8 cellular contexts compared by ENCODE assay signal in genomic region chr6:27388293-27389197, GRCh38. TPM values are rescaled to one million over a fixed set of nuclear protein-coding genes. Genes with fewer than 3 reads are reported as not detected.
DNase-seq lines count a peak whose midpoint lies in the region; ATAC-seq and TF ChIP-seq lines count a peak whose summit lies in the region.

ZNF391 (plus strand) TSS chr6:27388759; CDS start chr6:27400371, 11,612 bp downstream.

- H3K4me1 ChIP-seq in gastroesophageal sphincter, result peaks cover 0 to 21% (median 3%) of the 10 kb centered on the region in 3 donors

- H3K27ac ChIP-seq in gastroesophageal sphincter, result peak within 1 kb of the TSS; percentile 0 to 83 (median 82)

- no peak for TF ChIP-seq EP300 in gastroesophageal sphincter (IDR thresholded peaks at IDR 0.05)

- 0 to 6% methylated on average over 7 to 13 of the region's 49 CpGs for WGBS in gastroesophageal sphincter (ENCODE audit: low coverage in 1 of 2), 2 donors

- in situ Hi-C loops in KBM-7 (cut with MboI; ENCODE audit: low pct_unique_long_range_greater_than_20kb, low sequenced_read_pairs), result no loop called here

- DNase-seq in Daoy (ENCODE audit: low read depth), result peak; percentile 89
- peak; percentile 90 for DNase-seq in KBM-7
- DNase-seq in SHP77 (lab: John Stamatoyannopoulos, UW), result peak; percentile 70 to 76
- DNase-seq in activated naive CD4-positive, alpha-beta T cell treated with Interleukin-2 at 50 U/mL for 16 hours, result peak; percentile 78
- peak; percentile 73 for DNase-seq in non-pigmented ciliary epithelial cell (ENCODE audit: low read depth)
- peak; percentile 86 for DNase-seq in superior temporal gyrus (ENCODE audit: extremely low spot score)

- ATAC-seq in GM21717 (IDR thresholded peaks at IDR 0.05; ENCODE audit: unreplicated experiment) (peak; percentile 83), gastroesophageal sphincter (peak; percentile 94)

- no peaks in the 10 kb centered on the region for H3K36me3 ChIP-seq in gastroesophageal sphincter

- no peaks in the 10 kb centered on the region for H3K9me3 ChIP-seq in gastroesophageal sphincter

- TF ChIP-seq POLR2A in gastroesophageal sphincter (IDR thresholded peaks at IDR 0.05), result peak in 1 of 2 donors; percentile 25

- no peaks in the 10 kb centered on the region for H3K27me3 ChIP-seq in gastroesophageal sphincter

- H3K4me3 ChIP-seq in gastroesophageal sphincter, result peak within 1 kb of the TSS; percentile 54 to 76

- TF ChIP-seq CTCF in gastroesophageal sphincter (IDR thresholded peaks at IDR 0.05), result no peak

RNA-seq across cellular contexts. Expression of gene ZNF391, which starts in this region (rescaled TPM):
- 0.74 and 9.7 TPM in 2 replicates for total RNA-seq in Daoy (2014; rRNA removed; shearing (Covaris generic))
- total RNA-seq in gastroesophageal sphincter, result 10 to 100 TPM in 1 of 4 donors, 1 to 10 TPM in 3; 2.7 to 15.9 (median 5.4) TPM

Comparison
In these comparisons a context has a peak if more than half of its experiments do, and no peak if none do; other contexts are left out.
1. Peak in every context shown above with its lines: DNase-seq, ATAC-seq, H3K4me3 ChIP-seq and H3K27ac ChIP-seq.